Comparison of ENCODE assay signal across 30 cellular contexts in genomic region chr2:209498574-209498973, GRCh38.
"Had no signal": no experiment of that assay in that cellular context is flagged by ENCODE, and none has a peak within 500 bp of the region (broad histone marks: within the 10 kb centered on the region; RNA-seq: fewer than 3 reads in every experiment).

No MANE protein-coding gene starts in this region.

- DNase-seq: activated CD4-positive, alpha-beta memory T cell treated with anti-CD3 and anti-CD28 coated beads, Interleukin-2, amount 10 ng/mL, durations not matched to agents 7 days and 5 days; activated CD4-positive, alpha-beta T cell treated with anti-CD3 and anti-CD28 coated beads for 1 hour; activated CD4-positive, alpha-beta T cell treated with anti-CD3 and anti-CD28 coated beads for 48 hours; activated CD4-positive, CD25-positive, alpha-beta regulatory T cell; activated CD8-positive, alpha-beta memory T cell treated with anti-CD3 and anti-CD28 coated beads for 24 hours; activated CD8-positive, alpha-beta memory T cell treated with anti-CD3 and anti-CD28 coated beads, Interleukin-2, amount 10 ng/mL, durations not matched to agents 7 days and 5 days; activated CD8-positive, alpha-beta memory T cell treated with anti-CD3 and anti-CD28 coated beads, Interleukin-2, amount 50 U/mL, for 48 hours; activated effector memory CD4-positive, alpha-beta T cell treated with anti-CD3 and anti-CD28 coated beads, Interleukin-2, amount 50 U/mL, for 16 hours; activated naive CD4-positive, alpha-beta T cell; activated naive CD4-positive, alpha-beta T cell treated with anti-CD3 and anti-CD28 coated beads, Interleukin-2, amount 50 U/mL, for 16 hours; activated naive CD8-positive, alpha-beta T cell treated with anti-CD3 and anti-CD28 coated beads for 36 hours; activated T-cell treated with anti-CD3 and anti-CD28 coated beads, Interleukin-2, amount 50 U/mL, for 72 hours; amniotic stem cell; aorta; Karpas-422; NCI-H1105; NCI-H1417 treated with DMSO at 0.1 percent for 48 hours; NCI-H187 treated with DMSO at 0.1 percent for 48 hours; NCI-H2081; NCI-H2171 treated with DMSO at 0.1 percent for 48 hours; NCI-H2227 treated with DMSO at 0.1 percent for 48 hours; NCI-H524 treated with DMSO at 0.1 percent for 48 hours; NK-92 treated with Interleukin-12 subunit alpha and Interleukin-12 subunit beta, amount 100 ng/mL, for 24 hours; Peyer's patch; RPMI8226; SHP77 treated with DMSO at 0.1 percent for 48 hours; WERI-Rb-1 had no signal

- H3K27ac ChIP-seq: cardiac muscle cell, Peyer's patch, WERI-Rb-1 had no signal

- H3K9me3 ChIP-seq: Peyer's patch had no signal

- H3K27me3 ChIP-seq: cardiac muscle cell, Peyer's patch had no signal

- H3K36me3 ChIP-seq: cardiac muscle cell, Peyer's patch, WERI-Rb-1 had no signal

- H3K4me1 ChIP-seq: Peyer's patch had no signal

- ATAC-seq: activated CD8-positive, alpha-beta memory T cell treated with anti-CD3 and anti-CD28 coated beads, Interleukin-2, amount 10 ng/mL, durations not matched to agents 7 days and 5 days; activated T-cell treated with anti-CD3 and anti-CD28 coated beads, Interleukin-2, amount 50 U/mL, for 72 hours; activated T-helper 17 cell treated with anti-CD3 and anti-CD28 coated beads, Interleukin-2, amount 50 U/mL, for 72 hours; PC-3 had no signal

- H3K4me3 ChIP-seq: cardiac muscle cell, Peyer's patch had no signal
